2 cellular contexts compared by ENCODE assay signal in the genomic region with DNA sequence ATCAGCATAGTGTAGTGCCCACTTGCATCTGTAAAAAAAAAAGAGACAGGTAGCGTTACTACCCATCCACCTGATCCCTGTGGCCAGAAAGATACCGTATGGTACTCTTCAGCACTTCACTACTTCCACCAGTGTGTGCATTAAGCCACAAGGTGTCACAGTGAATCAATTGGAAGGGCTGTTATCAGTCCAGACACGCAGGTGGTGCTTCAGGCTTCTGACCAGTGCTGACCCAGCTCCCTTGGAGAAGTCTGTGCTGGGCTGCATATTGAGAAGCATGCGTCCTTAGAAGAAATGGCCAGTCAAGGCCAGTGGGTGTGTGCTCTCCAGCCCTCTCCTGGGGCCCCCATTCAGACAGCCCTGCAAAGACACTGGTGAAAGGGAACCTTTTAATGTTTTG.
TF ChIP-seq lines count a peak whose summit lies in the region.

No MANE protein-coding gene starts in this region.

TF ChIP-seq in HCT116, 20 proteins besides CTCF, POLR2A, EP300 and RAD21 (continued from another document):
- TF ChIP-seq YY1 (IDR thresholded peaks at IDR 0.05; ENCODE audit: extremely low read depth, insufficient replicate concordance, low read depth, low read length) (no peak), EZH2phosphoT487 (IDR thresholded peaks at IDR 0.05; ENCODE audit: borderline replicate concordance) (no peak), SIN3A (IDR thresholded peaks at IDR 0.05; ENCODE audit: low read depth) (no peak), ZFX (IDR thresholded peaks at IDR 0.05) (no peak), CBX3 (IDR thresholded peaks at IDR 0.05; ENCODE audit: low read depth) (no peak), CEBPB (IDR thresholded peaks at IDR 0.05; ENCODE audit: low read depth) (no peak), TCF7L2 (IDR thresholded peaks at IDR 0.05; ENCODE audit: borderline replicate concordance, extremely low read depth, insufficient read depth, insufficient read length) (no peak), SRF (IDR thresholded peaks at IDR 0.05; ENCODE audit: low read depth) (no peak), EGR1 (IDR thresholded peaks at IDR 0.05; ENCODE audit: low read depth) (no peak)
- TF ChIP-seq, protein P1, sequence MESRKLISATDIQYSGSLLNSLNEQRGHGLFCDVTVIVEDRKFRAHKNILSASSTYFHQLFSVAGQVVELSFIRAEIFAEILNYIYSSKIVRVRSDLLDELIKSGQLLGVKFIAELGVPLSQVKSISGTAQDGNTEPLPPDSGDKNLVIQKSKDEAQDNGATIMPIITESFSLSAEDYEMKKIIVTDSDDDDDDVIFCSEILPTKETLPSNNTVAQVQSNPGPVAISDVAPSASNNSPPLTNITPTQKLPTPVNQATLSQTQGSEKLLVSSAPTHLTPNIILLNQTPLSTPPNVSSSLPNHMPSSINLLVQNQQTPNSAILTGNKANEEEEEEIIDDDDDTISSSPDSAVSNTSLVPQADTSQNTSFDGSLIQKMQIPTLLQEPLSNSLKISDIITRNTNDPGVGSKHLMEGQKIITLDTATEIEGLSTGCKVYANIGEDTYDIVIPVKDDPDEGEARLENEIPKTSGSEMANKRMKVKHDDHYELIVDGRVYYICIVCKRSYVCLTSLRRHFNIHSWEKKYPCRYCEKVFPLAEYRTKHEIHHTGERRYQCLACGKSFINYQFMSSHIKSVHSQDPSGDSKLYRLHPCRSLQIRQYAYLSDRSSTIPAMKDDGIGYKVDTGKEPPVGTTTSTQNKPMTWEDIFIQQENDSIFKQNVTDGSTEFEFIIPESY (IDR thresholded peaks at IDR 0.05; ENCODE audit: extremely low read depth, insufficient replicate concordance, low read length): no peak
- TF ChIP-seq, protein P2, sequence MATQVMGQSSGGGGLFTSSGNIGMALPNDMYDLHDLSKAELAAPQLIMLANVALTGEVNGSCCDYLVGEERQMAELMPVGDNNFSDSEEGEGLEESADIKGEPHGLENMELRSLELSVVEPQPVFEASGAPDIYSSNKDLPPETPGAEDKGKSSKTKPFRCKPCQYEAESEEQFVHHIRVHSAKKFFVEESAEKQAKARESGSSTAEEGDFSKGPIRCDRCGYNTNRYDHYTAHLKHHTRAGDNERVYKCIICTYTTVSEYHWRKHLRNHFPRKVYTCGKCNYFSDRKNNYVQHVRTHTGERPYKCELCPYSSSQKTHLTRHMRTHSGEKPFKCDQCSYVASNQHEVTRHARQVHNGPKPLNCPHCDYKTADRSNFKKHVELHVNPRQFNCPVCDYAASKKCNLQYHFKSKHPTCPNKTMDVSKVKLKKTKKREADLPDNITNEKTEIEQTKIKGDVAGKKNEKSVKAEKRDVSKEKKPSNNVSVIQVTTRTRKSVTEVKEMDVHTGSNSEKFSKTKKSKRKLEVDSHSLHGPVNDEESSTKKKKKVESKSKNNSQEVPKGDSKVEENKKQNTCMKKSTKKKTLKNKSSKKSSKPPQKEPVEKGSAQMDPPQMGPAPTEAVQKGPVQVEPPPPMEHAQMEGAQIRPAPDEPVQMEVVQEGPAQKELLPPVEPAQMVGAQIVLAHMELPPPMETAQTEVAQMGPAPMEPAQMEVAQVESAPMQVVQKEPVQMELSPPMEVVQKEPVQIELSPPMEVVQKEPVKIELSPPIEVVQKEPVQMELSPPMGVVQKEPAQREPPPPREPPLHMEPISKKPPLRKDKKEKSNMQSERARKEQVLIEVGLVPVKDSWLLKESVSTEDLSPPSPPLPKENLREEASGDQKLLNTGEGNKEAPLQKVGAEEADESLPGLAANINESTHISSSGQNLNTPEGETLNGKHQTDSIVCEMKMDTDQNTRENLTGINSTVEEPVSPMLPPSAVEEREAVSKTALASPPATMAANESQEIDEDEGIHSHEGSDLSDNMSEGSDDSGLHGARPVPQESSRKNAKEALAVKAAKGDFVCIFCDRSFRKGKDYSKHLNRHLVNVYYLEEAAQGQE (IDR thresholded peaks at IDR 0.05; ENCODE audit: low read depth): no peak
- TF ChIP-seq, protein P3, sequence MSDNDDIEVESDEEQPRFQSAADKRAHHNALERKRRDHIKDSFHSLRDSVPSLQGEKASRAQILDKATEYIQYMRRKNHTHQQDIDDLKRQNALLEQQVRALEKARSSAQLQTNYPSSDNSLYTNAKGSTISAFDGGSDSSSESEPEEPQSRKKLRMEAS (IDR thresholded peaks at IDR 0.05): no peak
- TF ChIP-seq, protein P4, sequence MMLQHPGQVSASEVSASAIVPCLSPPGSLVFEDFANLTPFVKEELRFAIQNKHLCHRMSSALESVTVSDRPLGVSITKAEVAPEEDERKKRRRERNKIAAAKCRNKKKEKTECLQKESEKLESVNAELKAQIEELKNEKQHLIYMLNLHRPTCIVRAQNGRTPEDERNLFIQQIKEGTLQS (IDR thresholded peaks at IDR 0.05): no peak

TF ChIP-seq in GM12878, 131 proteins besides CTCF, POLR2A, EP300 and RAD21 (continued from another document):
- TF ChIP-seq SREBF1 (IDR thresholded peaks at IDR 0.05; ENCODE audit: low read length) (no peak), YY1 (IDR thresholded peaks at IDR 0.05; ENCODE audit: low read depth, low read length) (no peak), ZNF622 (IDR thresholded peaks at IDR 0.05) (no peak), ZNF274 (IDR thresholded peaks at IDR 0.05; ENCODE audit: insufficient read depth, insufficient read length) (no peak), NR2C2 (IDR thresholded peaks at IDR 0.05; ENCODE audit: borderline replicate concordance, control insufficient read depth, insufficient read length, low read depth) (no peak), ZNF217 (IDR thresholded peaks at IDR 0.05) (no peak), SUZ12 (IDR thresholded peaks at IDR 0.05; ENCODE audit: unreplicated experiment) (no peak)
- TF ChIP-seq, protein P2 (IDR thresholded peaks at IDR 0.05; ENCODE audit: low read depth, low read length): no peak
